In the genomic region with DNA sequence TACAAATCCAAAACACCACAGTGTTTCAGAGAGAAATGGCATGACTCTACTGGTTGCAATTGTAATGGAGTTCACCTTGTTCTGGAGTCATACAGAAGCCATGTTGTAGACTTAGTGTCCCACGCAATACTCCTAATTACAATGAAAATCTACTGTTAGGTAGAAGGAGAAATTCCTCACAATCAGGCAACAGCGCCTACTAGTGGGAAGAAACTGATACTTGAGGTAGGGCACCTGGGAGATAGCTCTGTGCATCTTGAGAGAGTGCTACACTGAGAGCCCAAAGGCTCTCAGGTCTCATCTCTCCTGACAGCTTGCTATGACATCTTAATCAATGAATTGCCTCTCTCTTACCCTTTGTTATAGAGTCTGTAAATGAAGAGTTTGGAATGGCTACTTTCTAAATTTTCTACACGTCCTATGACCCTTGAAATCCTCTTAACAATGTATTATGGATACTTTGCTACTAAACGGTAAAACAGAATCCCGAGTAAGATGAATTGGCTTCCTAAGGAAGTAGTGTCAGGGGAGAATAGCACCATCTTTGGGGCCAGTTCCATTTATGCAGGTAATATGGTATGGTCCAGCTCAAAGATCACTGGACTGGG, we compare ENCODE assay signal across 8 cellular contexts.
A peak's percentile ranks its signal among the peaks of the same experiment; 100 is the strongest.
DNase-seq lines count a peak whose midpoint lies in the region; ATAC-seq and TF ChIP-seq lines count a peak whose summit lies in the region.

No MANE protein-coding gene starts in this region.

- no peaks in the 10 kb centered on the region for H3K36me3 ChIP-seq in Karpas-422 (ENCODE audit: insufficient read depth, low read length)

- CTCF ChIA-PET in GM10248 (lab: Yijun Ruan, JAX), result interaction anchor here (0.9 to 2.3 kb wide), 13 partner anchors 8 to 1032 kb away, joined by 3 to 19 read pairs (median 4); no protein-coding TSS in a partner anchor
- CTCF ChIA-PET in activated CD8-positive, alpha-beta T cell treated with anti-CD3 and anti-CD28 coated beads, Interleukin-2, amount 10 ng/mL, durations not matched to agents 7 days and 5 days (lab: Charles Lee), result interaction anchor here (0.6 to 2.3 kb wide), 24 partner anchors 8 to 1010 kb away, joined by 3 to 52 read pairs (median 4); no protein-coding TSS in a partner anchor

- H3K79me2 ChIP-seq in Karpas-422 (ENCODE audit: low read length), result no peaks in the 10 kb centered on the region

- no peak overlapping the region for H3K27ac Mint-ChIP-seq in activated CD8-positive, alpha-beta T cell treated with anti-CD3 and anti-CD28 coated beads, Interleukin-2, amount 10 ng/mL, durations not matched to agents 7 days and 5 days

- peak; percentile 14 for DNase-seq in GM10248 (ENCODE audit: extremely low spot score)
- peak; percentile 94 for DNase-seq in Karpas-422
- DNase-seq in activated CD8-positive, alpha-beta T cell treated with anti-CD3 and anti-CD28 coated beads, Interleukin-2, amount 10 ng/mL, durations not matched to agents 7 days and 5 days, result peak; percentile 66
- peak; percentile 30 for DNase-seq in fibroblast of mammary gland (ENCODE audit: low read depth)
- DNase-seq in stimulated activated CD4-positive, alpha-beta T cell treated with anti-CD3 and anti-CD28 coated beads, Interleukin-4, amount 100 ng/mL, for 24 hours, result peak; percentile 73
- no peak for DNase-seq in foreskin fibroblast

- H3K9me3 Mint-ChIP-seq in activated CD8-positive, alpha-beta T cell treated with anti-CD3 and anti-CD28 coated beads, Interleukin-2, amount 10 ng/mL, durations not matched to agents 7 days and 5 days (ENCODE audit: insufficient read depth), result no peaks in the 10 kb centered on the region

- H3K4me2 ChIP-seq in Karpas-422 (ENCODE audit: low read depth, low read length, poor library complexity, severe bottlenecking), result no peak overlapping the region

- TF ChIP-seq CTCF in GM10248 (IDR thresholded peaks at IDR 0.05; ENCODE audit: control extremely low read depth, extremely low read depth, low read depth, missing control alignments) (peak; percentile 63), fibroblast of mammary gland (conservative IDR thresholded peaks at IDR 0.05; ENCODE audit: control insufficient read depth, insufficient read depth, low read depth, low read length) (peak; percentile 61), foreskin fibroblast (IDR thresholded peaks at IDR 0.05; ENCODE audit: low read depth, low read length) (no peak)

- H3K27me3 ChIP-seq in Karpas-422 (ENCODE audit: low read length), result no peaks in the 10 kb centered on the region

- H3K4me1 ChIP-seq in Karpas-422 (ENCODE audit: low read length), result peaks cover 60% of the 10 kb centered on the region

- no peaks in the 10 kb centered on the region for H3K36me3 Mint-ChIP-seq in activated CD8-positive, alpha-beta T cell treated with anti-CD3 and anti-CD28 coated beads, Interleukin-2, amount 10 ng/mL, durations not matched to agents 7 days and 5 days (ENCODE audit: low read depth)

- POLR2A ChIA-PET in GM10248 (lab: Yijun Ruan, JAX), result no interaction called here
- POLR2A ChIA-PET in activated CD8-positive, alpha-beta T cell treated with anti-CD3 and anti-CD28 coated beads, Interleukin-2, amount 10 ng/mL, durations not matched to agents 7 days and 5 days (lab: Charles Lee), result no interaction called here

- peak; percentile 65 for ATAC-seq in activated CD8-positive, alpha-beta T cell treated with anti-CD3 and anti-CD28 coated beads, Interleukin-2, amount 10 ng/mL, durations not matched to agents 7 days and 5 days
- ATAC-seq in HG02610 (IDR thresholded peaks at IDR 0.05; ENCODE audit: unreplicated experiment) (no peak), GM18873 (IDR thresholded peaks at IDR 0.05; ENCODE audit: low FRiP score, unreplicated experiment) (no peak)

- H3K9me3 ChIP-seq in Karpas-422 (ENCODE audit: low read length), result no peaks in the 10 kb centered on the region

- H3K4me1 Mint-ChIP-seq in activated CD8-positive, alpha-beta T cell treated with anti-CD3 and anti-CD28 coated beads, Interleukin-2, amount 10 ng/mL, durations not matched to agents 7 days and 5 days (ENCODE audit: low read depth), result peaks cover 3% of the 10 kb centered on the region

- H3K4me3 ChIP-seq in Karpas-422 (ENCODE audit: low read length), result no peak overlapping the region
- H3K4me3 ChIP-seq in fibroblast of mammary gland (ENCODE audit: control insufficient read depth, low read depth, low read length), result no peak overlapping the region
- no peak overlapping the region for H3K4me3 ChIP-seq in foreskin fibroblast (ENCODE audit: low read depth in 1 of 2, low read length in 2 of 2)

- no peaks in the 10 kb centered on the region for H4K20me1 ChIP-seq in Karpas-422 (ENCODE audit: insufficient read depth, low read depth, low read length)

- no peak overlapping the region for H2AFZ ChIP-seq in Karpas-422 (ENCODE audit: low read length)

- H3K27me3 Mint-ChIP-seq in activated CD8-positive, alpha-beta T cell treated with anti-CD3 and anti-CD28 coated beads, Interleukin-2, amount 10 ng/mL, durations not matched to agents 7 days and 5 days (ENCODE audit: low read depth), result no peaks in the 10 kb centered on the region

- H3K4me3 Mint-ChIP-seq in activated CD8-positive, alpha-beta T cell treated with anti-CD3 and anti-CD28 coated beads, Interleukin-2, amount 10 ng/mL, durations not matched to agents 7 days and 5 days, result no peak overlapping the region

- H3K27ac ChIP-seq in Karpas-422 (ENCODE audit: low read length), result peak overlapping the region; percentile 97

- H3K9me2 ChIP-seq in Karpas-422 (replicated peaks; ENCODE audit: insufficient read depth, low read length), result no peaks in the 10 kb centered on the region

- H3K9ac ChIP-seq in Karpas-422 (ENCODE audit: low read length), result no peak overlapping the region

Comparison
In these comparisons a context has a peak if more than half of its experiments do, and no peak if none do; other contexts are left out.
1. DNase-seq: peak in GM10248 (single experiment), Karpas-422 (single experiment), activated CD8-positive, alpha-beta T cell treated with anti-CD3 and anti-CD28 coated beads, Interleukin-2, amount 10 ng/mL, durations not matched to agents 7 days and 5 days (single experiment), fibroblast of mammary gland (single experiment) and stimulated activated CD4-positive, alpha-beta T cell treated with anti-CD3 and anti-CD28 coated beads, Interleukin-4, amount 100 ng/mL, for 24 hours (single experiment); none in foreskin fibroblast (0 of 2).